In the genomic region with DNA sequence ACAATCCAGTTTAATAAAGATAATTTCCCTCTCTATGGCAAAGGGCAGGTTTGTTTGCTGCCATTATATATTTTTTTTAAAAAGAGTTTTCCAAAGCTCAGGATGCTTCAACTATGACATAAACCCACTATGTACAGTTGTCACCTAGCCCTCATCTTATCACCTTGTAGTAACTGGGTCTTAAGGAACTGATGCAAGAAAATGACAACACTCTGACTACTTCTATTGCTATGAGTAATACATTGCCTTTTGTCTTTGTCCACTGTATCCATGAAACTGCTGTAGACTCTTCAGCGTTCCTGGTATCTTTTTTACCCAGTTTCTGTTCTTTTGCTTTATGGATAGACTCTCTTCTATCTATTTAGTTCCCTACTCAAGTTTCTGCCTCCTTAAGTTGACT, we compare ENCODE assay signal across 18 cellular contexts.
A peak's percentile ranks its signal among the peaks of the same experiment; 100 is the strongest.
DNase-seq lines count a peak whose midpoint lies in the region; ATAC-seq and TF ChIP-seq lines count a peak whose summit lies in the region.
"Had no signal": no experiment of that assay in that cellular context is flagged by ENCODE, and none has a peak within 500 bp of the region (broad histone marks: within the 10 kb centered on the region; RNA-seq: fewer than 3 reads in every experiment).

No MANE protein-coding gene starts in this region.

- no peak for TF ChIP-seq EP300 in tibial nerve (IDR thresholded peaks at IDR 0.05)

- H3F3A ChIP-seq in GM23248 (ENCODE audit: insufficient read depth), result no peaks in the 10 kb centered on the region

- no peak overlapping the region for H3K4me2 ChIP-seq in GM23248 (ENCODE audit: unreplicated experiment)
- no peak overlapping the region for H3K4me2 ChIP-seq in neuronal stem cell (ENCODE audit: insufficient read depth, low read length, poor library complexity, severe bottlenecking)
- no peak overlapping the region for H3K4me2 ChIP-seq in mammary epithelial cell (ENCODE audit: insufficient read depth, low read depth, low read length)
- H3K4me2 ChIP-seq: KMS-11 had no signal

- no peak overlapping the region for H2BK120ac ChIP-seq in neuronal stem cell (ENCODE audit: low read depth, low read length)

- H3K18ac ChIP-seq in neuronal stem cell (ENCODE audit: low read length), result no peak overlapping the region

- H3K4me3 ChIP-seq in GM23248, result no peak overlapping the region
- H3K4me3 ChIP-seq in RWPE2 (ENCODE audit: severe bottlenecking), result no peak overlapping the region
- H3K4me3 ChIP-seq in neuronal stem cell (ENCODE audit: low read length in 2 of 2), result no peak overlapping the region
- H3K4me3 ChIP-seq in mammary epithelial cell (replicated peaks in 1 of 3; ENCODE audit: insufficient read depth in 1 of 3, low read depth in 2 of 3, low read length in 3 of 3), result no peak overlapping the region
- H3K4me3 ChIP-seq in tibial nerve, result no peak overlapping the region
- H3K4me3 ChIP-seq: MG63 had no signal

- CTCF ChIA-PET in mammary epithelial cell (lab: Charles Lee; ENCODE audit: low non-redundant PET), result no interaction called here

- in situ Hi-C loops in GM23248 (cut with MboI) (no loop called here), mammary epithelial cell (cut with MboI; ENCODE audit: low sequenced_read_pairs in 2 of 2) (no loop called here)

- BruUV-seq in mammary epithelial cell (replicated peaks; lab: Mats Ljungman, UMichigan), result no TSS peak

- DNase-seq in GM23248, result peak; percentile 40
- no peak for DNase-seq in RWPE2 (ENCODE audit: low spot score)
- DNase-seq in epithelial cell of prostate (ENCODE audit: low read depth, low spot score), result no peak
- no peak for DNase-seq in neuronal stem cell (ENCODE audit: low spot score)
- no peak for DNase-seq in mammary epithelial cell
- no peak for DNase-seq in tibial nerve (ENCODE audit: low spot score in 2 of 2)
- DNase-seq in activated CD4-positive, CD25-positive, alpha-beta regulatory T cell treated with anti-CD3 and anti-CD28 coated beads, Interleukin-2, amount 50 U/mL, for 72 hours, result no peak
- no peak for DNase-seq in NCI-H446 treated with DMSO at 0.1 percent for 48 hours (lab: John Stamatoyannopoulos, UW)
- DNase-seq: CD4-positive, CD25-positive, alpha-beta regulatory T cell; DMS79; GDM1; HFFc6; MG63; NCI-H1092 treated with DMSO at 0.1 percent for 48 hours; NCI-H1930; NCI-H2171 treated with DMSO at 0.1 percent for 48 hours; NCI-H510A treated with DMSO at 0.1 percent for 48 hours had no signal

- H3K27ac ChIP-seq in GM23248, result no peak overlapping the region
- H3K27ac ChIP-seq in RWPE2 (ENCODE audit: poor library complexity, severe bottlenecking), result no peak overlapping the region
- peak overlapping the region; percentile 30 for H3K27ac ChIP-seq in epithelial cell of prostate
- no peak overlapping the region for H3K27ac ChIP-seq in neuronal stem cell (replicated peaks; ENCODE audit: low read length)
- H3K27ac ChIP-seq in mammary epithelial cell (ENCODE audit: insufficient read depth, low read depth, low read length), result no peak overlapping the region
- H3K27ac ChIP-seq in tibial nerve, result no peak overlapping the region
- H3K27ac ChIP-seq: KMS-11 had no signal

- H3K23ac ChIP-seq in neuronal stem cell (ENCODE audit: low read depth, low read length, poor library complexity), result no peak overlapping the region

- no peak overlapping the region for H2BK12ac ChIP-seq in neuronal stem cell (ENCODE audit: low read length)

- H3K36me3 ChIP-seq in GM23248 (ENCODE audit: low read depth) (no peaks in the 10 kb centered on the region), RWPE2 (ENCODE audit: low read depth) (no peaks in the 10 kb centered on the region), neuronal stem cell (replicated peaks in 1 of 2; ENCODE audit: control insufficient read depth in 2 of 2, insufficient read depth in 2 of 2, low read length in 2 of 2) (no peaks in the 10 kb centered on the region), mammary epithelial cell (ENCODE audit: insufficient read depth, low read length) (no peaks in the 10 kb centered on the region), tibial nerve (no peaks in the 10 kb centered on the region)
- H3K36me3 ChIP-seq: MG63 had no signal

- intact Hi-C loops in mammary epithelial cell (cut with micrococcal nuclease), result loop anchor here (10.0 kb wide), 2 partner anchors 111 to 339 kb away; no protein-coding TSS in a partner anchor

- no peak overlapping the region for H2BK15ac ChIP-seq in neuronal stem cell (ENCODE audit: low read length)

- peak; percentile 40; the same call in 1 of the 3 replicates for ATAC-seq in RWPE2 (ENCODE audit: low read depth)

- H3K79me2 ChIP-seq in GM23248 (ENCODE audit: insufficient read depth) (no peaks in the 10 kb centered on the region), mammary epithelial cell (ENCODE audit: insufficient read depth, low read length) (no peaks in the 10 kb centered on the region)

- no peaks in the 10 kb centered on the region for H4K20me1 ChIP-seq in GM23248 (ENCODE audit: insufficient read depth)
- H4K20me1 ChIP-seq in mammary epithelial cell (ENCODE audit: insufficient read depth, low read length), result no peaks in the 10 kb centered on the region

- H2AK5ac ChIP-seq in neuronal stem cell (ENCODE audit: low read depth, low read length), result no peak overlapping the region

- no peak overlapping the region for H2BK5ac ChIP-seq in neuronal stem cell (ENCODE audit: low read length)

- H3K9me3 ChIP-seq in GM23248 (ENCODE audit: low read depth) (no peaks in the 10 kb centered on the region), RWPE2 (ENCODE audit: severe bottlenecking) (no peaks in the 10 kb centered on the region), neuronal stem cell (replicated peaks in 1 of 2; ENCODE audit: control insufficient read depth in 2 of 2, insufficient read depth in 1 of 2, low read depth in 1 of 2, low read length in 2 of 2) (no peaks in the 10 kb centered on the region), mammary epithelial cell (replicated peaks; ENCODE audit: insufficient read depth, low read length) (no peaks in the 10 kb centered on the region), tibial nerve (no peaks in the 10 kb centered on the region)
- H3K9me3 ChIP-seq: MG63 had no signal

- dilution Hi-C loops in mammary epithelial cell (cut with HindIII; ENCODE audit: low sequenced_read_pairs), result no loop called here

- TF ChIP-seq CTCF in RWPE2 (IDR thresholded peaks at IDR 0.05; ENCODE audit: poor library complexity, severe bottlenecking) (no peak), mammary epithelial cell (conservative IDR thresholded peaks at IDR 0.05 in 1 of 2, IDR thresholded peaks at IDR 0.05 in 1 of 2; ENCODE audit: extremely low read depth in 1 of 2, insufficient read depth in 1 of 2, low read depth in 1 of 2, low read length in 2 of 2) (no peak), tibial nerve (IDR thresholded peaks at IDR 0.05) (no peak)

- H3K9ac ChIP-seq in GM23248, result no peak overlapping the region
- no peak overlapping the region for H3K9ac ChIP-seq in neuronal stem cell (ENCODE audit: low read depth, low read length, poor library complexity)
- H3K9ac ChIP-seq in mammary epithelial cell (ENCODE audit: insufficient read depth, low read length), result no peak overlapping the region
- H3K9ac ChIP-seq: KMS-11 had no signal

- H3K4ac ChIP-seq in neuronal stem cell (ENCODE audit: low read length), result no peak overlapping the region

- no peak for TF ChIP-seq POLR2A in tibial nerve (IDR thresholded peaks at IDR 0.05)

- H3K14ac ChIP-seq in neuronal stem cell (ENCODE audit: low read length), result no peak overlapping the region

- H3K9me2 ChIP-seq in GM23248 (ENCODE audit: insufficient read depth), result no peaks in the 10 kb centered on the region

- H4K8ac ChIP-seq in neuronal stem cell (ENCODE audit: low read depth, low read length), result no peak overlapping the region

- no peaks in the 10 kb centered on the region for H3K79me1 ChIP-seq in neuronal stem cell (ENCODE audit: low read depth, low read length)

- H3K4me1 ChIP-seq in GM23248 (ENCODE audit: insufficient read depth) (no peaks in the 10 kb centered on the region), RWPE2 (ENCODE audit: insufficient read depth, poor library complexity, severe bottlenecking) (no peaks in the 10 kb centered on the region), neuronal stem cell (ENCODE audit: control insufficient read depth in 2 of 2, insufficient read depth in 1 of 2, low read depth in 1 of 2, low read length in 2 of 2) (peaks cover 0 to 2% of the 10 kb centered on the region in 2 donors), mammary epithelial cell (ENCODE audit: insufficient read depth, low read length) (no peaks in the 10 kb centered on the region), tibial nerve (peaks cover 0 to 3% (median 0%) of the 10 kb centered on the region in 4 donors)

- 91 to 93% methylated on average over 1 of the region's 1 CpG for WGBS in GM23248 (ENCODE audit: low coverage in 1 of 2, low lambda C conversion rate in 2 of 2, missing lambda C conversion rate in 2 of 2), 2 experiments
- no CpG with 5 or more reads among the region's 1 CpG for WGBS in neuronal stem cell (ENCODE audit: extremely low coverage in 2 of 2, insufficient read length in 2 of 2, insufficient replicate concordance in 1 of 2), 2 donors
- WGBS in mammary epithelial cell (ENCODE audit: low coverage, missing lambda C conversion rate), result 78% methylated on average over 1 of the region's 1 CpG
- 59 to 75% methylated on average over 1 of the region's 1 CpG for WGBS in tibial nerve, 2 donors

- no peak overlapping the region for H4K91ac ChIP-seq in neuronal stem cell (ENCODE audit: low read depth, low read length, poor library complexity)

- no peaks in the 10 kb centered on the region for H3K27me3 ChIP-seq in GM23248 (replicated peaks; ENCODE audit: insufficient read depth)
- H3K27me3 ChIP-seq in RWPE2 (ENCODE audit: insufficient read depth, poor library complexity, severe bottlenecking), result no peaks in the 10 kb centered on the region
- H3K27me3 ChIP-seq in neuronal stem cell (ENCODE audit: control insufficient read depth in 3 of 3, insufficient read depth in 3 of 3, low read depth in 1 of 3, low read length in 3 of 3), result no peaks in the 10 kb centered on the region
- H3K27me3 ChIP-seq in mammary epithelial cell (ENCODE audit: insufficient read depth, low read length), result no peaks in the 10 kb centered on the region
- no peaks in the 10 kb centered on the region for H3K27me3 ChIP-seq in tibial nerve
- H3K27me3 ChIP-seq: MG63 had no signal

- H2AFZ ChIP-seq in GM23248 (no peak overlapping the region), neuronal stem cell (ENCODE audit: low read length) (peak overlapping the region; percentile 15), mammary epithelial cell (ENCODE audit: low read depth, low read length) (no peak overlapping the region)
